In genomic region chr2:180651596-180651995, GRCh38 we compare ENCODE assay signal across 7 cellular contexts.
"Had no signal": no experiment of that assay in that cellular context is flagged by ENCODE, and none has a peak within 500 bp of the region (broad histone marks: within the 10 kb centered on the region; RNA-seq: fewer than 3 reads in every experiment).

No MANE protein-coding gene starts in this region.

- H3K9ac ChIP-seq: GM23248 had no signal

- H2AFZ ChIP-seq: GM23248 had no signal

- H3K27ac ChIP-seq: GM23248 had no signal

- H3K4me3 ChIP-seq: GM23248 had no signal

- DNase-seq: GM23248, GOT3, H9, HCEC 1CT, KBM-7 had no signal

- FAIRE-seq: H54, HTR-8/SVneo had no signal
